16 cellular contexts compared by ENCODE assay signal in the genomic region with DNA sequence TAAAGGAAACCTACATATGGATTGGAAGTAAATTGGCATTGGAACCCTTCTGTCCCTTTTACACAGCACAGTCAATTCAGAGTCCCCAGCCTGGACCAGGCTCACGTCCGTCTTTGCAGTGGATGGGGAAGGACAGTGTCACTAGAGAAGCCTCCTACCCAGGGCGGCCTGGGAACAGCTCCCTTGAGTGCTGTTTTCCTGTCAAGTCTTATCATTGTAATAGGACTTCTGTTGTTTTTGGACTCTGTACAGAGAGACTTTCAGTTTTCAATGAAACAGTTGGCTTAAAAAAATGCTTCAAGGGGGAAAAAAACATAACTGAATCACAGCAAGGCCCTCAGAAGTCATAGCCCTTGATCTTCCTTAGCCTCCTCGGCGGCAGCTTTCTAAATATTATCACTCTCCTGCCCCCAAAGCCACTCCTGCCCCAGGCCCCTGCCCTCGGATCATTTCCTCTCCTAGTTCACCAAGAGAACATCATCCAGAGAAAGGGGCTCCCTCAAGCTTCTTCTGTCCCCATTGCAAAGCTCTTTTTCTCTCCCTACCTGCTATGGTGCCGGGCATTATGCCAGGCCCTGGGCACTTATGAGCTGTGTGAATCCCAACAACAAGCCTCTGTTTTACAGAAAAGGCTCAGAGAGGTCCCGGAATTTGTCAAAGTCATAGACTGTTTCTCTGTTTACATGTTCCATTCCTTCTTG. TPM values are rescaled to one million over a fixed set of nuclear protein-coding genes. Genes with fewer than 3 reads are reported as not detected.
DNase-seq lines count a peak whose midpoint lies in the region; FAIRE-seq and TF ChIP-seq lines count a peak whose summit lies in the region.
"Had no signal": no experiment of that assay in that cellular context is flagged by ENCODE, and none has a peak within 500 bp of the region (broad histone marks: within the 10 kb centered on the region; RNA-seq: fewer than 3 reads in every experiment).

No MANE protein-coding gene starts in this region.

- no peak for FAIRE-seq in RCC 7860 (lab: Jason Lieb, UNC)
- FAIRE-seq: H1 had no signal

- no peak for TF ChIP-seq POLR2A in spleen (IDR thresholded peaks at IDR 0.05)
- TF ChIP-seq POLR2A in Peyer's patch (IDR thresholded peaks at IDR 0.05): no peak

- DNase-seq in NCI-H1105 (lab: John Stamatoyannopoulos, UW): peak; percentile 30
- DNase-seq in left kidney (ENCODE audit: low read depth, low spot score): peak; percentile 71
- no peak for DNase-seq in spleen
- no peak for DNase-seq in DMS53 treated with DMSO at 0.1 percent for 48 hours (lab: John Stamatoyannopoulos, UW; ENCODE audit: unreplicated experiment)
- no peak for DNase-seq in Peyer's patch
- no peak for DNase-seq in RCC 7860 (ENCODE audit: low spot score)
- no peak for DNase-seq in NCI-H1417 treated with DMSO at 0.1 percent for 48 hours (lab: John Stamatoyannopoulos, UW)
- DNase-seq: activated CD4-positive, alpha-beta T cell treated with anti-CD3 and anti-CD28 coated beads for 36 hours; activated naive CD4-positive, alpha-beta T cell treated with anti-CD3 and anti-CD28 coated beads, Interleukin-2, amount 10 ng/mL, durations not matched to agents 7 days and 5 days; MM.1S; stimulated activated CD4-positive, alpha-beta T cell treated with anti-CD3 and anti-CD28 coated beads, Interleukin-15, amount 100 ng/mL, for 24 hours; stimulated activated naive CD4-positive, alpha-beta T cell treated with Interleukin-2 at 50 U/mL for 16 hours had no signal

- no peaks in the 10 kb centered on the region for H3K36me3 ChIP-seq in spleen
- no peaks in the 10 kb centered on the region for H3K36me3 ChIP-seq in Peyer's patch

- no peaks in the 10 kb centered on the region for H3K27me3 Mint-ChIP-seq in brain
- H3K27me3 Mint-ChIP-seq: activated naive CD4-positive, alpha-beta T cell treated with anti-CD3 and anti-CD28 coated beads, Interleukin-2, amount 10 ng/mL, durations not matched to agents 7 days and 5 days had no signal

- no peaks in the 10 kb centered on the region for H3K9me3 Mint-ChIP-seq in brain
- H3K9me3 Mint-ChIP-seq: activated naive CD4-positive, alpha-beta T cell treated with anti-CD3 and anti-CD28 coated beads, Interleukin-2, amount 10 ng/mL, durations not matched to agents 7 days and 5 days had no signal

- WGBS in spleen, 5 donors: 57 to 73% (median 68%) methylated on average over 8 of the region's 8 CpGs

- peak overlapping the region; percentile 17 to 68 (median 44) for H3K27ac ChIP-seq in spleen
- H3K27ac ChIP-seq in Peyer's patch: no peak overlapping the region
- H3K27ac ChIP-seq: epithelial cell of prostate had no signal

- H3K4me3 ChIP-seq in spleen: no peak overlapping the region
- no peak overlapping the region for H3K4me3 ChIP-seq in Peyer's patch
- H3K4me3 ChIP-seq: lung had no signal

- H3K27ac Mint-ChIP-seq in brain: peak overlapping the region; percentile 4 to 76 (median 61)
- H3K27ac Mint-ChIP-seq: activated CD4-positive, alpha-beta T cell treated with anti-CD3 and anti-CD28 coated beads for 36 hours; activated naive CD4-positive, alpha-beta T cell treated with anti-CD3 and anti-CD28 coated beads, Interleukin-2, amount 10 ng/mL, durations not matched to agents 7 days and 5 days had no signal

- no peaks in the 10 kb centered on the region for H3K36me3 Mint-ChIP-seq in brain
- H3K36me3 Mint-ChIP-seq: activated naive CD4-positive, alpha-beta T cell treated with anti-CD3 and anti-CD28 coated beads, Interleukin-2, amount 10 ng/mL, durations not matched to agents 7 days and 5 days had no signal

- H3K27me3 ChIP-seq in spleen (replicated peaks in 1 of 7): no peaks in the 10 kb centered on the region
- H3K27me3 ChIP-seq in Peyer's patch: no peaks in the 10 kb centered on the region

- H3K4me1 ChIP-seq in spleen: peaks cover 0 to 7% (median 2%) of the 10 kb centered on the region in 6 donors
- H3K4me1 ChIP-seq in Peyer's patch: peaks cover 0 to 8% (median 0%) of the 10 kb centered on the region in 4 donors

- no peaks in the 10 kb centered on the region for H3K9me3 ChIP-seq in spleen
- H3K9me3 ChIP-seq in Peyer's patch: no peaks in the 10 kb centered on the region

- no peak for TF ChIP-seq CTCF in brain (conservative IDR thresholded peaks at IDR 0.05)
- TF ChIP-seq CTCF in spleen (IDR thresholded peaks at IDR 0.05 in 8 of 11, conservative IDR thresholded peaks at IDR 0.05 in 3 of 11): no peak
- no peak for TF ChIP-seq CTCF in Peyer's patch (IDR thresholded peaks at IDR 0.05)

- H3K4me1 Mint-ChIP-seq in brain: peaks cover 13% of the 10 kb centered on the region
- H3K4me1 Mint-ChIP-seq: activated CD4-positive, alpha-beta T cell treated with anti-CD3 and anti-CD28 coated beads for 36 hours; activated naive CD4-positive, alpha-beta T cell treated with anti-CD3 and anti-CD28 coated beads, Interleukin-2, amount 10 ng/mL, durations not matched to agents 7 days and 5 days had no signal

- no peak overlapping the region for H3K4me3 Mint-ChIP-seq in brain
- H3K4me3 Mint-ChIP-seq: activated CD4-positive, alpha-beta T cell treated with anti-CD3 and anti-CD28 coated beads for 36 hours; activated naive CD4-positive, alpha-beta T cell treated with anti-CD3 and anti-CD28 coated beads, Interleukin-2, amount 10 ng/mL, durations not matched to agents 7 days and 5 days had no signal

- intact Hi-C loops in spleen (cut with DNase I; ENCODE audit: low total_unique reads): no loop called here

RNA-seq across cellular contexts. Expression of a gene that starts 37.8 kb away (rescaled TPM):
- polyA plus RNA-seq in brain (ENCODE audit: insufficient read depth, low read depth, low replicate concordance): 72.5 TPM
- 10 to 100 TPM; 10.6 to 45.0 (median 21.4) TPM for total RNA-seq in spleen
- polyA plus RNA-seq in spleen: 1 to 10 TPM; 1.7 to 5.9 (median 1.8) TPM
- total RNA-seq in Peyer's patch: 10 to 100 TPM; 29.6 to 34.5 (median 30.1) TPM

Comparison
In these comparisons a context has a peak if more than half of its experiments do, and no peak if none do; other contexts are left out.
1. DNase-seq: peak in NCI-H1105 (single experiment) and left kidney (single experiment); none in spleen (single experiment), DMS53 treated with DMSO at 0.1 percent for 48 hours (single experiment), Peyer's patch (0 of 3), RCC 7860 (single experiment) and NCI-H1417 treated with DMSO at 0.1 percent for 48 hours (single experiment).
2. H3K27ac ChIP-seq: peak in spleen (8 of 8); none in Peyer's patch (0 of 4).